20 cellular contexts compared by ENCODE assay signal in the genomic region with DNA sequence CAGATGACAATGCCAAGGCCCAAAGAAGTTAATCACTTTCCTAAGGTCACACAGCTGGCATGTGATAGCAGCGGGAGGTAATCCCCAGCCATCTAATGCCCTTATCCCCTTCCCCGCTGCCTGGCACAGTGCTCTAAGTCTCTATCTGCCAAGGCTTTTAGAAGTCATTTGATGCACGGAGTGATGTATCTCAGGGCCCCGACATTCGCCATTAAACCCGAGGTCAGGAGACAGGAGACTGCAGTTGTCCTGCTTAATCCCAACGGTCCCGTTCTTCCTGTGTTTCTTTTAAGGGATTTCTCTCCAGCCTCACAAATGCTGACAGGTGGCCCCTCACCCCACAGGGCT.
DNase-seq lines count a peak whose midpoint lies in the region; ATAC-seq and TF ChIP-seq lines count a peak whose summit lies in the region.
"Had no signal": no experiment of that assay in that cellular context is flagged by ENCODE, and none has a peak within 500 bp of the region (broad histone marks: within the 10 kb centered on the region; RNA-seq: fewer than 3 reads in every experiment).

No MANE protein-coding gene starts in this region.

- no peak overlapping the region for H3K4me2 ChIP-seq in hepatocyte

- H3K4me1 ChIP-seq in heart left ventricle, result peaks cover 0 to 27% (median 6%) of the 10 kb centered on the region in 12 donors
- H3K4me1 ChIP-seq in hepatocyte (ENCODE audit: insufficient read depth), result no peaks in the 10 kb centered on the region

- peaks cover 10% of the 10 kb centered on the region for H3K4me1 Mint-ChIP-seq in activated CD4-positive, alpha-beta T cell treated with anti-CD3 and anti-CD28 coated beads, Interleukin-2, amount 10 ng/mL, durations not matched to agents 7 days and 5 days
- peaks cover 70% of the 10 kb centered on the region for H3K4me1 Mint-ChIP-seq in stimulated activated memory B cell treated with anti-CD40 and anti-IgM and Interleukin-4, amounts not matched to agents 10 μg/mL and 1 μg/mL and 100 μg/mL, for 72 hours

- peak overlapping the region in 2 of 12 donors; percentile 3 to 55 for H3K27ac ChIP-seq in heart left ventricle
- no peak overlapping the region for H3K27ac ChIP-seq in hepatocyte
- H3K27ac ChIP-seq: C4-2B, GM23248 had no signal

- H3K9me3 ChIP-seq in heart left ventricle (no peaks in the 10 kb centered on the region), hepatocyte (ENCODE audit: low read depth) (no peaks in the 10 kb centered on the region)

- H3K4me3 ChIP-seq in heart left ventricle (no peak overlapping the region), hepatocyte (no peak overlapping the region)
- H3K4me3 ChIP-seq: GM23248 had no signal

- no peaks in the 10 kb centered on the region for H3K27me3 Mint-ChIP-seq in activated CD4-positive, alpha-beta T cell treated with anti-CD3 and anti-CD28 coated beads, Interleukin-2, amount 10 ng/mL, durations not matched to agents 7 days and 5 days
- no peaks in the 10 kb centered on the region for H3K27me3 Mint-ChIP-seq in stimulated activated memory B cell treated with anti-CD40 and anti-IgM and Interleukin-4, amounts not matched to agents 10 μg/mL and 1 μg/mL and 100 μg/mL, for 72 hours

- peak overlapping the region; percentile 50 for H3K27ac Mint-ChIP-seq in activated CD4-positive, alpha-beta T cell treated with anti-CD3 and anti-CD28 coated beads, Interleukin-2, amount 10 ng/mL, durations not matched to agents 7 days and 5 days
- peak overlapping the region; percentile 59 for H3K27ac Mint-ChIP-seq in stimulated activated memory B cell treated with anti-CD40 and anti-IgM and Interleukin-4, amounts not matched to agents 10 μg/mL and 1 μg/mL and 100 μg/mL, for 72 hours

- no peaks in the 10 kb centered on the region for H4K20me1 ChIP-seq in hepatocyte (ENCODE audit: insufficient read depth, poor library complexity, severe bottlenecking)

- no peak for TF ChIP-seq POLR2A in heart left ventricle (IDR thresholded peaks at IDR 0.05)

- H3K9me2 ChIP-seq in hepatocyte (replicated peaks; ENCODE audit: insufficient read depth), result no peaks in the 10 kb centered on the region

- no peaks in the 10 kb centered on the region for H3K79me2 ChIP-seq in hepatocyte

- ATAC-seq in heart left ventricle, result peak in 3 of 4 donors; percentile 11 to 69 (median 35)
- ATAC-seq in stimulated activated memory B cell treated with anti-CD40 and anti-IgM and Interleukin-4, amounts not matched to agents 10 μg/mL and 1 μg/mL and 100 μg/mL, for 72 hours, result no peak
- ATAC-seq: HCT116, Panc1 had no signal

- WGBS in heart left ventricle, 4 donors, result 28 to 37% (median 36%) methylated on average over 8 of the region's 8 CpGs
- WGBS in hepatocyte (ENCODE audit: low lambda C conversion rate, missing lambda C conversion rate), result 68% methylated on average over 8 of the region's 8 CpGs

- TF ChIP-seq CTCF in heart left ventricle (IDR thresholded peaks at IDR 0.05), result no peak
- TF ChIP-seq CTCF in hepatocyte (IDR thresholded peaks at IDR 0.05; ENCODE audit: poor library complexity), result no peak

- intact Hi-C loops in heart left ventricle (cut with DNase I), result no loop called here

- peaks cover 16% of the 10 kb centered on the region for H3K36me3 Mint-ChIP-seq in activated CD4-positive, alpha-beta T cell treated with anti-CD3 and anti-CD28 coated beads, Interleukin-2, amount 10 ng/mL, durations not matched to agents 7 days and 5 days (ENCODE audit: low read depth)
- H3K36me3 Mint-ChIP-seq in stimulated activated memory B cell treated with anti-CD40 and anti-IgM and Interleukin-4, amounts not matched to agents 10 μg/mL and 1 μg/mL and 100 μg/mL, for 72 hours, result peaks cover 38% of the 10 kb centered on the region

- DNase-seq in activated CD4-positive, alpha-beta T cell treated with anti-CD3 and anti-CD28 coated beads, Interleukin-2, amount 10 ng/mL, durations not matched to agents 7 days and 5 days, result no peak
- no peak for DNase-seq in activated CD4-positive, alpha-beta T cell treated with anti-CD3 and anti-CD28 coated beads, Interleukin-2, amount 50 U/mL, for 1 hour
- DNase-seq in NCI-H82 treated with DMSO at 0.1 percent for 48 hours (lab: John Stamatoyannopoulos, UW; ENCODE audit: unreplicated experiment) (peak; percentile 88), heart left ventricle (no peak), hepatocyte (ENCODE audit: low spot score) (no peak), inferior parietal cortex (ENCODE audit: extremely low spot score) (no peak)
- no peak for DNase-seq in stimulated activated CD4-positive, alpha-beta T cell treated with anti-CD3 and anti-CD28 coated beads, Interleukin-4, amount 100 ng/mL, for 4 hours
- DNase-seq: DND-41, GDM1, GM23248, MV-4-11, NCI-H1417 treated with DMSO at 0.1 percent for 48 hours, NCI-H2081 treated with DMSO at 0.1 percent for 48 hours, NCI-H345, NCI-H748 treated with DMSO at 0.1 percent for 48 hours, SHP77 treated with DMSO at 0.1 percent for 48 hours had no signal

- CTCF ChIA-PET in activated CD4-positive, alpha-beta T cell treated with anti-CD3 and anti-CD28 coated beads, Interleukin-2, amount 10 ng/mL, durations not matched to agents 7 days and 5 days (lab: Charles Lee), result interaction anchor here (1.5 kb wide), 1 partner anchor 18 kb away, joined by 4 read pairs; no protein-coding TSS in a partner anchor

- H2AFZ ChIP-seq in hepatocyte, result no peak overlapping the region
- H2AFZ ChIP-seq: GM23248 had no signal

- POLR2A ChIA-PET in activated CD4-positive, alpha-beta T cell treated with anti-CD3 and anti-CD28 coated beads, Interleukin-2, amount 10 ng/mL, durations not matched to agents 7 days and 5 days (lab: Charles Lee), result no interaction called here

- H3K36me3 ChIP-seq in heart left ventricle, result no peaks in the 10 kb centered on the region
- no peaks in the 10 kb centered on the region for H3K36me3 ChIP-seq in hepatocyte (replicated peaks; ENCODE audit: insufficient read depth, low read depth)

- no peak overlapping the region for H3K4me3 Mint-ChIP-seq in activated CD4-positive, alpha-beta T cell treated with anti-CD3 and anti-CD28 coated beads, Interleukin-2, amount 10 ng/mL, durations not matched to agents 7 days and 5 days
- H3K4me3 Mint-ChIP-seq in stimulated activated memory B cell treated with anti-CD40 and anti-IgM and Interleukin-4, amounts not matched to agents 10 μg/mL and 1 μg/mL and 100 μg/mL, for 72 hours, result no peak overlapping the region

- H3K9me3 Mint-ChIP-seq in activated CD4-positive, alpha-beta T cell treated with anti-CD3 and anti-CD28 coated beads, Interleukin-2, amount 10 ng/mL, durations not matched to agents 7 days and 5 days, result no peaks in the 10 kb centered on the region
- H3K9me3 Mint-ChIP-seq in stimulated activated memory B cell treated with anti-CD40 and anti-IgM and Interleukin-4, amounts not matched to agents 10 μg/mL and 1 μg/mL and 100 μg/mL, for 72 hours, result no peaks in the 10 kb centered on the region

- H3K27me3 ChIP-seq in heart left ventricle (no peaks in the 10 kb centered on the region), hepatocyte (no peaks in the 10 kb centered on the region)
